Comparison of ENCODE assay signal across 19 cellular contexts in genomic region chr1:211683396-211684297, GRCh38. TPM values are rescaled to one million over a fixed set of nuclear protein-coding genes. Genes with fewer than 3 reads are reported as not detected.
"Had no signal": no experiment of that assay in that cellular context is flagged by ENCODE, and none has a peak within 500 bp of the region (broad histone marks: within the 10 kb centered on the region; RNA-seq: fewer than 3 reads in every experiment).

No MANE protein-coding gene starts in this region.

- ATAC-seq: activated naive CD4-positive, alpha-beta T cell treated with anti-CD3 and anti-CD28 coated beads, Interleukin-2, amount 50 U/mL, for 72 hours; body of pancreas; esophagus mucosa; left lobe of liver; mucosa of descending colon; naive thymus-derived CD8-positive, alpha-beta T cell had no signal

- H3K4me3 ChIP-seq: body of pancreas, colonic mucosa, hepatocyte, mucosa of descending colon, tibial artery had no signal

- DNase-seq: activated CD4-positive, alpha-beta T cell treated with anti-CD3 and anti-CD28 coated beads for 1 hour; activated CD4-positive, alpha-beta T cell treated with anti-CD3 and anti-CD28 coated beads, Interleukin-2, amount 50 U/mL, for 48 hours; activated effector memory CD4-positive, alpha-beta T cell treated with anti-CD3 and anti-CD28 coated beads, Interleukin-2, amount 50 U/mL, for 16 hours; amygdala; body of pancreas; caudate nucleus; colonic mucosa; mucosa of descending colon; naive thymus-derived CD8-positive, alpha-beta T cell; occipital lobe; stimulated activated CD4-positive, alpha-beta T cell treated with anti-CD3 and anti-CD28 coated beads, Interleukin-2, amount 100 ng/mL, for 48 hours; stimulated activated naive CD4-positive, alpha-beta T cell; T-helper 9 cell; tibial artery had no signal

- H3K4me3 Mint-ChIP-seq: naive thymus-derived CD8-positive, alpha-beta T cell had no signal

- H3K27me3 ChIP-seq: body of pancreas, colonic mucosa, hepatocyte had no signal

- H3K4me1 ChIP-seq: body of pancreas, colonic mucosa, tibial artery had no signal

- H3K9me3 ChIP-seq: body of pancreas, colonic mucosa, mucosa of descending colon, tibial artery had no signal

- H3K9me3 Mint-ChIP-seq: activated naive CD4-positive, alpha-beta T cell treated with anti-CD3 and anti-CD28 coated beads, Interleukin-2, amount 50 U/mL, for 72 hours; naive thymus-derived CD8-positive, alpha-beta T cell had no signal

- H3K36me3 ChIP-seq: colonic mucosa, tibial artery had no signal

- H3K36me3 Mint-ChIP-seq: activated naive CD4-positive, alpha-beta T cell treated with anti-CD3 and anti-CD28 coated beads, Interleukin-2, amount 50 U/mL, for 72 hours; naive thymus-derived CD8-positive, alpha-beta T cell had no signal

- H3K27me3 Mint-ChIP-seq: naive thymus-derived CD8-positive, alpha-beta T cell had no signal

- H3K27ac ChIP-seq: body of pancreas, colonic mucosa, hepatocyte, tibial artery had no signal

RNA-seq across cellular contexts. Expression of gene NEK2, which starts 8.2 kb away (rescaled TPM):
- total RNA-seq: body of pancreas, posterior vena cava had no signal
